ENCODE assay signal across 8 cellular contexts in the genomic region with DNA sequence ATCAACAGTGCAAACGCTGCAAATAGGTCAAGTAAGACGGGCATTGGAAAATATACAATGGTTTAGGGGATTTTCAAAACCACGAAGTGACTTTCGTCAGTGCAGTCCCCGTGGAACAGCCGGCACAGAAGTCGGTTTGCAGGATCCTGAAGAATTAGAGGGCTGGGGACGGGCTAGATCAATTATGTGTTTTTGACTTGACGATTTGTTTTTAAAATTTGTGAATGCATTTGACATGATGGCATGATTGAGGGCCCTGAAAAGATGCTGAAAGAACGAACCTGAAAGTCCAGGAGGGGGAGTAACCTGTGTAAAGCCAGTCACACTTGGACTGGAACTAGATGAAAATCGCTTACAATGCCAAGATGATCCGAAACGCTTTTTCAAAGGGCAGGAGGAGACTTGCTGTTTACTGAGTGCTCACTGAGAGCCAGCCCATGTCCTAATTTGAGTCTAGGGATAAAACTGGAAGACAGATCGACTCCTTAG. TPM values are rescaled to one million over a fixed set of nuclear protein-coding genes. Genes with fewer than 3 reads are reported as not detected.
DNase-seq lines count a peak whose midpoint lies in the region; TF ChIP-seq lines count a peak whose summit lies in the region.

No MANE protein-coding gene starts in this region.

- no peaks in the 10 kb centered on the region for H3K27me3 ChIP-seq in CD8-positive, alpha-beta memory T cell (ENCODE audit: insufficient read depth, low read length, poor library complexity, severe bottlenecking)
- peaks cover 28% of the 10 kb centered on the region for H3K27me3 ChIP-seq in H7 (ENCODE audit: control insufficient read depth, insufficient read depth, low read length)
- H3K27me3 ChIP-seq in SJCRH30: no peaks in the 10 kb centered on the region
- no peaks in the 10 kb centered on the region for H3K27me3 ChIP-seq in esophagus muscularis mucosa
- H3K27me3 ChIP-seq in neural progenitor cell: peaks cover 58% of the 10 kb centered on the region

- H3K9me3 Mint-ChIP-seq in CD8-positive, alpha-beta memory T cell: peaks cover 0 to 4% (median 0%) of the 10 kb centered on the region in 5 donors
- H3K9me3 Mint-ChIP-seq in neural progenitor cell: peaks cover 15% of the 10 kb centered on the region

- H3K4me3 ChIP-seq in CD8-positive, alpha-beta memory T cell (ENCODE audit: low read length): peak overlapping the region; percentile 52
- H3K4me3 ChIP-seq in H7 (ENCODE audit: insufficient read depth, low read depth, low read length) (peak overlapping the region; percentile 87), SJCRH30 (peak overlapping the region; percentile 99), esophagus muscularis mucosa (peak overlapping the region; percentile 78 to 90 (median 88)), neural progenitor cell (peak overlapping the region; percentile 88)

- 24% methylated on average over 14 of the region's 14 CpGs for WGBS in esophagus muscularis mucosa

- H3K9ac ChIP-seq in neural progenitor cell: no peak overlapping the region

- H3K36me3 ChIP-seq in CD8-positive, alpha-beta memory T cell (ENCODE audit: insufficient read depth, low read length): no peaks in the 10 kb centered on the region
- H3K36me3 ChIP-seq in H7 (replicated peaks; ENCODE audit: control insufficient read depth, insufficient read depth, low read length) (no peaks in the 10 kb centered on the region), SJCRH30 (no peaks in the 10 kb centered on the region), esophagus muscularis mucosa (no peaks in the 10 kb centered on the region), neural progenitor cell (no peaks in the 10 kb centered on the region)

- TF ChIP-seq CTCF in esophagus muscularis mucosa (IDR thresholded peaks at IDR 0.05): no peak
- TF ChIP-seq CTCF in neural progenitor cell (IDR thresholded peaks at IDR 0.05): no peak

- H3K79me2 ChIP-seq in neural progenitor cell (ENCODE audit: low read depth): peaks cover 34% of the 10 kb centered on the region

- peaks cover 16 to 21% (median 20%) of the 10 kb centered on the region in 3 donors for H3K4me1 Mint-ChIP-seq in CD8-positive, alpha-beta memory T cell
- H3K4me1 Mint-ChIP-seq in neural progenitor cell: peaks cover 15% of the 10 kb centered on the region

- peak overlapping the region; percentile 84 to 95 (median 89) for H3K4me3 Mint-ChIP-seq in CD8-positive, alpha-beta memory T cell
- peak overlapping the region; percentile 87 for H3K4me3 Mint-ChIP-seq in neural progenitor cell

- peaks cover 29% of the 10 kb centered on the region for H4K20me1 ChIP-seq in neural progenitor cell (ENCODE audit: low read depth)

- no peak for TF ChIP-seq EP300 in esophagus muscularis mucosa (IDR thresholded peaks at IDR 0.05)

- peak overlapping the region; percentile 72 to 93 (median 88) for H3K27ac Mint-ChIP-seq in CD8-positive, alpha-beta memory T cell
- H3K27ac Mint-ChIP-seq in neural progenitor cell: peak overlapping the region; percentile 93

- intact Hi-C loops in esophagus muscularis mucosa (cut with DNase I): loop anchor here (5.0 kb wide), 1 partner anchor 73 kb away; no protein-coding TSS in a partner anchor

- H2AFZ ChIP-seq in neural progenitor cell (replicated peaks): peak overlapping the region; percentile 17

- DNase-seq in CD8-positive, alpha-beta memory T cell: no peak
- no peak for DNase-seq in H7
- DNase-seq in SJCRH30: peak in 1 of 2 experiments; percentile 15
- no peak for DNase-seq in esophagus muscularis mucosa (ENCODE audit: extremely low spot score)
- DNase-seq in neural progenitor cell (ENCODE audit: low spot score): no peak
- no peak for DNase-seq in SIG-M5 (lab: John Stamatoyannopoulos, UW)
- DNase-seq in kidney glomerular epithelial cell (lab: John Stamatoyannopoulos, UW): no peak
- DNase-seq in ACHN: no peak

- CTCF ChIA-PET in CD8-positive, alpha-beta memory T cell (lab: Charles Lee): no interaction called here

- peak overlapping the region; percentile 76 for H3K4me2 ChIP-seq in neural progenitor cell

- H3K9me3 ChIP-seq in CD8-positive, alpha-beta memory T cell (ENCODE audit: low read length): no peaks in the 10 kb centered on the region
- H3K9me3 ChIP-seq in SJCRH30 (replicated peaks): peaks cover 4% of the 10 kb centered on the region; the same call in 1 of the 2 replicates
- no peaks in the 10 kb centered on the region for H3K9me3 ChIP-seq in esophagus muscularis mucosa
- H3K9me3 ChIP-seq in neural progenitor cell (ENCODE audit: low read depth): peaks cover 7% of the 10 kb centered on the region

- peaks cover 26% of the 10 kb centered on the region for H3F3A ChIP-seq in neural progenitor cell (ENCODE audit: low read depth)

- no peak for TF ChIP-seq POLR2A in esophagus muscularis mucosa (IDR thresholded peaks at IDR 0.05; ENCODE audit: low read depth)

- in situ Hi-C loops in ACHN (cut with HindIII; ENCODE audit: low pct_ligation_motif_present, low pct_unique_long_range_greater_than_20kb, low sequenced_read_pairs): no loop called here

- no peaks in the 10 kb centered on the region for H3K27me3 Mint-ChIP-seq in CD8-positive, alpha-beta memory T cell
- peaks cover 23% of the 10 kb centered on the region for H3K27me3 Mint-ChIP-seq in neural progenitor cell (ENCODE audit: insufficient read depth, low read depth)

- POLR2A ChIA-PET in CD8-positive, alpha-beta memory T cell (lab: Charles Lee): no interaction called here

- H3K36me3 Mint-ChIP-seq in CD8-positive, alpha-beta memory T cell: peaks cover 0 to 8% (median 2%) of the 10 kb centered on the region in 3 donors
- H3K36me3 Mint-ChIP-seq in neural progenitor cell: no peaks in the 10 kb centered on the region

- H3K27ac ChIP-seq in CD8-positive, alpha-beta memory T cell (ENCODE audit: low read depth, low read length): peak overlapping the region; percentile 18
- peak overlapping the region; percentile 70 for H3K27ac ChIP-seq in SJCRH30
- H3K27ac ChIP-seq in esophagus muscularis mucosa (replicated peaks in 1 of 4): peak overlapping the region; percentile 96 to 99 (median 98)
- H3K27ac ChIP-seq in neural progenitor cell: no peak overlapping the region

- peaks cover 12% of the 10 kb centered on the region for H3K4me1 ChIP-seq in CD8-positive, alpha-beta memory T cell (ENCODE audit: insufficient read depth, low read length)
- H3K4me1 ChIP-seq in SJCRH30 (no peaks in the 10 kb centered on the region), esophagus muscularis mucosa (peaks cover 9 to 24% (median 23%) of the 10 kb centered on the region in 4 donors), neural progenitor cell (peaks cover 12% of the 10 kb centered on the region)

RNA-seq across cellular contexts. Expression of a gene that starts 8.9 kb away (rescaled TPM):
- 10 to 100 TPM; 10.2 to 10.9 TPM for total RNA-seq in CD8-positive, alpha-beta memory T cell
- 2.5 TPM for polyA plus RNA-seq in CD8-positive, alpha-beta memory T cell
- total RNA-seq in H7 (2014; rRNA removed; shearing (Covaris generic)): 3.7 and 4.2 TPM in 2 replicates
- total RNA-seq in SJCRH30 (2014; rRNA removed; shearing (Covaris generic)): 5.9 and 8.6 TPM in 2 replicates
- 10 to 100 TPM; 15.0 to 20.8 (median 17.1) TPM for total RNA-seq in esophagus muscularis mucosa
- total RNA-seq in neural progenitor cell (ENCODE audit: low replicate concordance): 8.4 and 12.1 TPM in 2 replicates
